In genomic region chr11:49196775-49197174, GRCh38 we compare ENCODE assay signal across 10 cellular contexts. TPM values are rescaled to one million over a fixed set of nuclear protein-coding genes. Genes with fewer than 3 reads are reported as not detected.
"Had no signal": no experiment of that assay in that cellular context is flagged by ENCODE, and none has a peak within 500 bp of the region (broad histone marks: within the 10 kb centered on the region; RNA-seq: fewer than 3 reads in every experiment).

No MANE protein-coding gene starts in this region.

RNA-seq across cellular contexts. Expression of gene FOLH1, which starts 11.6 kb away (rescaled TPM):
- total RNA-seq: activated CD4-positive, alpha-beta memory T cell treated with anti-CD3 and anti-CD28 coated beads, Interleukin-2, amount 10 ng/mL, durations not matched to agents 7 days and 5 days; activated CD4-positive, alpha-beta T cell treated with anti-CD3 and anti-CD28 coated beads, Interleukin-2, amount 10 ng/mL, durations not matched to agents 7 days and 5 days; activated naive CD4-positive, alpha-beta T cell treated with anti-CD3 and anti-CD28 coated beads, Interleukin-2, amount 50 U/mL, for 72 hours; activated naive CD8-positive, alpha-beta T cell treated with anti-CD3 and anti-CD28 coated beads, Interleukin-2, amount 10 ng/mL, durations not matched to agents 7 days and 5 days; activated T-cell treated with anti-CD3 and anti-CD28 coated beads, Interleukin-2, amount 50 U/mL, for 72 hours; bronchial epithelial cell; chondrocyte; gastrocnemius medialis; T-helper 17 cell; WTC11 had no signal
